In the genomic region with DNA sequence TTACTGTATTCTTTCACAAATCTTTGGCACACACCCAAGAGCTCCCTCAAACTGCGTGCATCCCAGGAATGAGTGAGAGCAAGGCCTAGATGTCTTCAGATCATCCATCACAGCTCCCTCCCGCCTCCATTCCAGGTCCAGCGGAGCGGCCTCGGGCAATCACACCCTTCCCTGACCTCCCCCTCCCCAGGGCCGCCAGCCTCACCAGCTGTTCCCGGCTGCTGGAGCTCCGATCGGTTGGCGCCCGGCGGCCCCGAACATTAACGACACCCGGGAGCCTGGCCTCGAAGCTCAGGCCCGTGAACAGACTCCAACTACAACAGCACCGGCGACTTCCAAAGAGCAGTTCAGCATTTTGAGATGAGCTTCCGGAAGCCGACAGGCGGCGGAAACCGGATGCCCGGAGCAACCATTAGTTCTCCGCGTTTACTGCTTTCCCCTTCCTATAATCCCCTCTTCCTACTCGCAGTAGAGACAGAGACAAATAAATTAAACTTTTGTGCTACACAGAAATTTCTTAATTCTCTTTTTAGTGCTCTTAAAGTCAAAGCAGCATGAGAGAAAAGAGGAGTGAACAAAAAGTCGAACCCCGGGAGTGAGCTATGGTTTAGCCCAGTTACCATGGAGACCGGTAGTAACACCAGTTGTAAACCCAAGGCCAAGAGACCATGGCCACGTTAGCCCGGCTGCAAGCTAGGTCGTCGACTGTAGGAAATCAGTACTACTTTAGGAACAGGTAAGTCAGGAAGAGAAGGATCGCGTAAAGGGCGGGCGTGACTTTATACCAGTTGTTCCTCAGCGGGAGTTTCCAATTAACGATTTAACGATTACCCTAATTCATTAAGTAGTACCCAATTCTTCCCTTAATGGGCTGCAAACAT, we compare ENCODE assay signal across 8 cellular contexts. TPM values are rescaled to one million over a fixed set of nuclear protein-coding genes. Genes with fewer than 3 reads are reported as not detected.
DNase-seq lines count a peak whose midpoint lies in the region; ATAC-seq and TF ChIP-seq lines count a peak whose summit lies in the region.

A gene (minus strand): TSS at position 380 of the 881 bp plus-strand sequence. CDS start 119 bp downstream, at position 261.
A gene with protein sequence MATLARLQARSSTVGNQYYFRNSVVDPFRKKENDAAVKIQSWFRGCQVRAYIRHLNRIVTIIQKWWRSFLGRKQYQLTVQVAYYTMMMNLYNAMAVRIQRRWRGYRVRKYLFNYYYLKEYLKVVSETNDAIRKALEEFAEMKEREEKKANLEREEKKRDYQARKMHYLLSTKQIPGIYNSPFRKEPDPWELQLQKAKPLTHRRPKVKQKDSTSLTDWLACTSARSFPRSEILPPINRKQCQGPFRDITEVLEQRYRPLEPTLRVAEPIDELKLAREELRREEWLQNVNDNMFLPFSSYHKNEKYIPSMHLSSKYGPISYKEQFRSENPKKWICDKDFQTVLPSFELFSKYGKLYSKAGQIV (plus strand): TSS at position 634 of the 881 bp plus-strand sequence. CDS start 35 bp downstream, at position 669.

- H3K27me3 ChIP-seq in kidney epithelial cell (ENCODE audit: control insufficient read depth, insufficient read depth, low read length), result no peaks in the 10 kb centered on the region

- ATAC-seq in GM19035 (IDR thresholded peaks at IDR 0.05; ENCODE audit: unreplicated experiment) (peak; percentile 99), HG03342 (IDR thresholded peaks at IDR 0.05; ENCODE audit: unreplicated experiment) (peak; percentile 95)

- DNase-seq in Ammon's horn (ENCODE audit: low spot score) (peak; percentile 88), NCI-H345 treated with DMSO at 0.1 percent for 48 hours (lab: John Stamatoyannopoulos, UW; ENCODE audit: unreplicated experiment) (peak; percentile 78), cerebellum (ENCODE audit: low spot score) (peak; percentile 79), kidney epithelial cell (ENCODE audit: low read depth) (peak; percentile 60)
- peak; percentile 71 for DNase-seq in activated CD4-positive, CD25-positive, alpha-beta regulatory T cell treated with anti-CD3 and anti-CD28 coated beads, Interleukin-2, amount 50 U/mL, for 72 hours
- DNase-seq in stimulated activated CD4-positive, alpha-beta T cell treated with anti-CD3 and anti-CD28 coated beads, Interleukin-15, amount 100 ng/mL, for 48 hours (ENCODE audit: low read depth in 2 of 2), result peak; percentile 55 to 64

- H3K4me3 ChIP-seq in kidney epithelial cell (ENCODE audit: low read depth, low read length), result peak within 1 kb of the TSS; percentile 77

- peak; percentile 16 for TF ChIP-seq CTCF in kidney epithelial cell (IDR thresholded peaks at IDR 0.05; ENCODE audit: insufficient read depth, low read length, poor library complexity, severe bottlenecking)

- H3K36me3 ChIP-seq in kidney epithelial cell (ENCODE audit: control insufficient read depth, insufficient read depth, low read length), result no peaks in the 10 kb centered on the region

RNA-seq across cellular contexts. Expression of the first gene that starts in this region (rescaled TPM):
- total RNA-seq in cerebellum, result 34.7 TPM
- 8.3 and 10.6 TPM in 2 replicates for total RNA-seq in kidney epithelial cell

RNA-seq across cellular contexts. Expression of the second gene that starts in this region (rescaled TPM):
- total RNA-seq in cerebellum (3.7 TPM), kidney epithelial cell (0.63 and 1.8 TPM in 2 replicates)

Comparison
In these comparisons a context has a peak if more than half of its experiments do, and no peak if none do; other contexts are left out.
1. Peak in every context shown above with its lines: DNase-seq, ATAC-seq and H3K4me3 ChIP-seq.